23 cellular contexts compared by ENCODE assay signal in the genomic region with DNA sequence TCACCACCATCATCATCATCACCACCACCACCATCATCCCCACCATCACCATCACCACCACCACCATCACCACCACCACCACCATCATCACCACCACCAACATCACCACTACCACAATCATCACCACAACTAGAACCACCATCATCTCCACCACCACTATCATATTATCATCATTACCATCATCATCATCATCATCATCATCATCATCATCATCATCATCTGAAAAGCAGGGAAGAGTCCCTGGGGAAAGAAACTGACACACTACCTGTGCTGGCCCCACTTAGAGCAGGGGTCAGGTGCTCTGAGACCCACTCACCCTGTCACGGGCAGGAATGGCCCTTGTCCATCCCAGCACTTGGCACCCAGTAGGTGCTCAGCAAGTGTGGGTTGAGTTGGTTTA.
DNase-seq lines count a peak whose midpoint lies in the region; TF ChIP-seq lines count a peak whose summit lies in the region.
"Had no signal": no experiment of that assay in that cellular context is flagged by ENCODE, and none has a peak within 500 bp of the region (broad histone marks: within the 10 kb centered on the region; RNA-seq: fewer than 3 reads in every experiment).

No MANE protein-coding gene starts in this region.

- no peak overlapping the region for H3K4me3 ChIP-seq in suprapubic skin
- no peak overlapping the region for H3K4me3 ChIP-seq in lower leg skin (ENCODE audit: low read depth, poor library complexity, severe bottlenecking)
- H3K4me3 ChIP-seq: body of pancreas, colonic mucosa, GM23338, lung, right atrium auricular region had no signal

- no peaks in the 10 kb centered on the region for H3K9me3 ChIP-seq in suprapubic skin
- H3K9me3 ChIP-seq: body of pancreas, colonic mucosa, right atrium auricular region had no signal

- CTCF ChIA-PET in activated naive CD4-positive, alpha-beta T cell treated with anti-CD3 and anti-CD28 coated beads, Interleukin-2, amount 10 ng/mL, durations not matched to agents 7 days and 5 days (lab: Charles Lee): no interaction called here
- CTCF ChIA-PET in activated naive CD4-positive, alpha-beta T cell treated with anti-CD3 and anti-CD28 coated beads for 36 hours (lab: Charles Lee): no interaction called here
- CTCF ChIA-PET in activated CD4-positive, alpha-beta memory T cell treated with anti-CD3 and anti-CD28 coated beads, Interleukin-2, amount 10 ng/mL, durations not matched to agents 7 days and 5 days (lab: Charles Lee): no interaction called here

- H3K27ac ChIP-seq in suprapubic skin: peak overlapping the region; percentile 55
- H3K27ac ChIP-seq: body of pancreas, right atrium auricular region had no signal

- H3K36me3 ChIP-seq in suprapubic skin: no peaks in the 10 kb centered on the region
- H3K36me3 ChIP-seq: colonic mucosa, right atrium auricular region had no signal

- peaks cover 3% of the 10 kb centered on the region for H3K36me3 Mint-ChIP-seq in activated naive CD4-positive, alpha-beta T cell treated with anti-CD3 and anti-CD28 coated beads, Interleukin-2, amount 10 ng/mL, durations not matched to agents 7 days and 5 days
- no peaks in the 10 kb centered on the region for H3K36me3 Mint-ChIP-seq in activated naive CD4-positive, alpha-beta T cell treated with anti-CD3 and anti-CD28 coated beads for 36 hours (ENCODE audit: low read depth)
- H3K36me3 Mint-ChIP-seq in activated CD4-positive, alpha-beta memory T cell treated with anti-CD3 and anti-CD28 coated beads, Interleukin-2, amount 10 ng/mL, durations not matched to agents 7 days and 5 days (ENCODE audit: low read depth): peaks cover 9% of the 10 kb centered on the region
- H3K36me3 Mint-ChIP-seq in immature natural killer cell: peaks cover 0 to 6% (median 5%) of the 10 kb centered on the region in 3 donors

- H3K4me3 Mint-ChIP-seq in activated naive CD4-positive, alpha-beta T cell treated with anti-CD3 and anti-CD28 coated beads, Interleukin-2, amount 10 ng/mL, durations not matched to agents 7 days and 5 days: peak overlapping the region; percentile 0
- H3K4me3 Mint-ChIP-seq in activated naive CD4-positive, alpha-beta T cell treated with anti-CD3 and anti-CD28 coated beads for 36 hours: no peak overlapping the region
- peak overlapping the region; percentile 5 for H3K4me3 Mint-ChIP-seq in activated CD4-positive, alpha-beta memory T cell treated with anti-CD3 and anti-CD28 coated beads, Interleukin-2, amount 10 ng/mL, durations not matched to agents 7 days and 5 days
- peak overlapping the region in 3 of 5 donors; percentile 59 to 75 (median 74) for H3K4me3 Mint-ChIP-seq in immature natural killer cell
- H3K4me3 Mint-ChIP-seq: endodermal cell, GM23338, type B pancreatic cell had no signal

- intact Hi-C loops in activated naive CD4-positive, alpha-beta T cell treated with anti-CD3 and anti-CD28 coated beads for 36 hours (cut with micrococcal nuclease): no loop called here
- intact Hi-C loops in lower leg skin (cut with DNase I; ENCODE audit: low total_unique reads): no loop called here

- peaks cover 34% of the 10 kb centered on the region for H3K27me3 Mint-ChIP-seq in activated naive CD4-positive, alpha-beta T cell treated with anti-CD3 and anti-CD28 coated beads, Interleukin-2, amount 10 ng/mL, durations not matched to agents 7 days and 5 days
- H3K27me3 Mint-ChIP-seq in activated naive CD4-positive, alpha-beta T cell treated with anti-CD3 and anti-CD28 coated beads for 36 hours (ENCODE audit: low read depth): peaks cover 5% of the 10 kb centered on the region
- peaks cover 9% of the 10 kb centered on the region for H3K27me3 Mint-ChIP-seq in activated CD4-positive, alpha-beta memory T cell treated with anti-CD3 and anti-CD28 coated beads, Interleukin-2, amount 10 ng/mL, durations not matched to agents 7 days and 5 days
- peaks cover 18 to 28% (median 27%) of the 10 kb centered on the region in 3 donors for H3K27me3 Mint-ChIP-seq in immature natural killer cell (ENCODE audit: low read depth in 3 of 3)

- TF ChIP-seq EP300 in suprapubic skin (IDR thresholded peaks at IDR 0.05): no peak

- H3K4me1 ChIP-seq in suprapubic skin: peaks cover 53% of the 10 kb centered on the region
- H3K4me1 ChIP-seq: right atrium auricular region had no signal

- TF ChIP-seq POLR2A in suprapubic skin (IDR thresholded peaks at IDR 0.05): no peak
- TF ChIP-seq POLR2A in lower leg skin (IDR thresholded peaks at IDR 0.05): no peak

- peak overlapping the region; percentile 63 for H3K27ac Mint-ChIP-seq in activated naive CD4-positive, alpha-beta T cell treated with anti-CD3 and anti-CD28 coated beads, Interleukin-2, amount 10 ng/mL, durations not matched to agents 7 days and 5 days
- no peak overlapping the region for H3K27ac Mint-ChIP-seq in activated naive CD4-positive, alpha-beta T cell treated with anti-CD3 and anti-CD28 coated beads for 36 hours
- peak overlapping the region; percentile 23 for H3K27ac Mint-ChIP-seq in activated CD4-positive, alpha-beta memory T cell treated with anti-CD3 and anti-CD28 coated beads, Interleukin-2, amount 10 ng/mL, durations not matched to agents 7 days and 5 days
- H3K27ac Mint-ChIP-seq in immature natural killer cell: peak overlapping the region in 5 of 6 donors; percentile 71 to 99 (median 90)
- H3K27ac Mint-ChIP-seq: endodermal cell, GM23338, type B pancreatic cell had no signal

- peaks cover 28% of the 10 kb centered on the region for H3K27me3 ChIP-seq in suprapubic skin
- H3K27me3 ChIP-seq: body of pancreas, colonic mucosa, right atrium auricular region had no signal

- POLR2A ChIA-PET in activated CD4-positive, alpha-beta memory T cell treated with anti-CD3 and anti-CD28 coated beads, Interleukin-2, amount 10 ng/mL, durations not matched to agents 7 days and 5 days (lab: Charles Lee): no interaction called here

- H3K4me1 Mint-ChIP-seq in activated naive CD4-positive, alpha-beta T cell treated with anti-CD3 and anti-CD28 coated beads, Interleukin-2, amount 10 ng/mL, durations not matched to agents 7 days and 5 days: peaks cover 2% of the 10 kb centered on the region
- no peaks in the 10 kb centered on the region for H3K4me1 Mint-ChIP-seq in activated naive CD4-positive, alpha-beta T cell treated with anti-CD3 and anti-CD28 coated beads for 36 hours (ENCODE audit: low read depth)
- peaks cover 3% of the 10 kb centered on the region for H3K4me1 Mint-ChIP-seq in activated CD4-positive, alpha-beta memory T cell treated with anti-CD3 and anti-CD28 coated beads, Interleukin-2, amount 10 ng/mL, durations not matched to agents 7 days and 5 days
- H3K4me1 Mint-ChIP-seq in immature natural killer cell: peaks cover 3 to 7% of the 10 kb centered on the region in 2 donors
- H3K4me1 Mint-ChIP-seq: endodermal cell, GM23338 had no signal

- DNase-seq in activated naive CD4-positive, alpha-beta T cell treated with anti-CD3 and anti-CD28 coated beads, Interleukin-2, amount 10 ng/mL, durations not matched to agents 7 days and 5 days: no peak
- DNase-seq in activated naive CD4-positive, alpha-beta T cell treated with anti-CD3 and anti-CD28 coated beads for 36 hours: no peak
- no peak for DNase-seq in activated CD4-positive, alpha-beta memory T cell treated with anti-CD3 and anti-CD28 coated beads, Interleukin-2, amount 10 ng/mL, durations not matched to agents 7 days and 5 days
- DNase-seq in immature natural killer cell (no peak), suprapubic skin (ENCODE audit: low spot score in 2 of 2) (no peak), NCI-H2029 (lab: John Stamatoyannopoulos, UW) (no peak), lower leg skin (ENCODE audit: low spot score in 2 of 2) (no peak)
- DNase-seq: activated CD4-positive, alpha-beta T cell treated with anti-CD3 and anti-CD28 coated beads for 48 hours; body of pancreas; C1 segment of cervical spinal cord; colonic mucosa; endodermal cell; kidney; NCI-H187 treated with DMSO at 0.1 percent for 48 hours; NCI-H446; NK-92 treated with Interleukin-12 subunit alpha and Interleukin-12 subunit beta, amount 100 ng/mL, for 24 hours; SIG-M5; stimulated activated CD4-positive, alpha-beta T cell treated with anti-CD3 and anti-CD28 coated beads, Interleukin-12 subunit alpha, Interleukin-12 subunit beta, amount 100 ng/mL, for 4 hours; stimulated activated CD4-positive, alpha-beta T cell treated with anti-CD3 and anti-CD28 coated beads, Interleukin-4, amount 100 ng/mL, for 4 hours had no signal

- TF ChIP-seq CTCF in suprapubic skin (IDR thresholded peaks at IDR 0.05) (no peak), lower leg skin (IDR thresholded peaks at IDR 0.05) (no peak)

- H3K9me3 Mint-ChIP-seq in activated naive CD4-positive, alpha-beta T cell treated with anti-CD3 and anti-CD28 coated beads, Interleukin-2, amount 10 ng/mL, durations not matched to agents 7 days and 5 days: peaks cover 16% of the 10 kb centered on the region
- peaks cover 3% of the 10 kb centered on the region for H3K9me3 Mint-ChIP-seq in activated naive CD4-positive, alpha-beta T cell treated with anti-CD3 and anti-CD28 coated beads for 36 hours
- peaks cover 11% of the 10 kb centered on the region for H3K9me3 Mint-ChIP-seq in activated CD4-positive, alpha-beta memory T cell treated with anti-CD3 and anti-CD28 coated beads, Interleukin-2, amount 10 ng/mL, durations not matched to agents 7 days and 5 days
- H3K9me3 Mint-ChIP-seq in immature natural killer cell: peaks cover 3 to 8% (median 5%) of the 10 kb centered on the region in 6 donors
- H3K9me3 Mint-ChIP-seq: type B pancreatic cell had no signal

- 100% methylated on average over 1 of the region's 1 CpG for WGBS in suprapubic skin
- WGBS in lower leg skin, 2 donors: 94 to 100% methylated on average over 1 of the region's 1 CpG
